8 cellular contexts compared by ENCODE assay signal in the genomic region with DNA sequence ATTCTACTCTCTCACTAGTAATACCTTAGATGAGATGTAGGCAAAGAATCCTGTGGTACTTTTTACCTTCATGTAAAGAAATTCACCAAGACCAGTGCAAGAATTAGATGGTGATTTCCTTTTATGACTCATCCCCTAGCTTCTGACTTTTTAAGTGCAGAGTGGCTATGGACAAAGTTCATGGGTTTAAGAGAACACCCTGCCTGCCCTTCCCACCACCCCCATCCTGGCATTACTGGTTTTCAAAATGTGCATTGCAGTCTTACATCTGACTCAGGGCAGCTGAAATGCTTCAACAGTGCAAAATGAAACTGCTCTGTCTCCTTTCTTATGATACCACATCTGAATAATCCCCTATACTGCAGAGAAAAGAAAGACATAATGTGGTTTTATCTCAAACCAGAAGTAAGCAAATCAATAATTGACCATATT. TPM values are rescaled to one million over a fixed set of nuclear protein-coding genes. Genes with fewer than 3 reads are reported as not detected.
DNase-seq lines count a peak whose midpoint lies in the region; ATAC-seq and TF ChIP-seq lines count a peak whose summit lies in the region.

No MANE protein-coding gene starts in this region.

- H3K9me2 ChIP-seq in PC-9 (ENCODE audit: insufficient read depth) (no peaks in the 10 kb centered on the region), hepatocyte (replicated peaks; ENCODE audit: insufficient read depth) (no peaks in the 10 kb centered on the region)

- BruUV-seq in PC-9 (replicated peaks; lab: Mats Ljungman, UMichigan) = no TSS peak

- H3K79me2 ChIP-seq in PC-9 (ENCODE audit: low read depth) = no peaks in the 10 kb centered on the region
- no peaks in the 10 kb centered on the region for H3K79me2 ChIP-seq in hepatocyte

- intact Hi-C loops in PC-9 (cut with micrococcal nuclease; ENCODE audit: unreplicated experiment) = loop anchor here (1.0 to 10.0 kb wide), 3 partner anchors 325 to 907 kb away; partner anchors contain the start of genes NIF3L1 and PPIL3
- intact Hi-C loops in Right ventricle myocardium inferior (cut with DNase I) = no loop called here

- H3K9me3 ChIP-seq in PC-9 (ENCODE audit: insufficient read depth, low read depth) (no peaks in the 10 kb centered on the region), hepatocyte (ENCODE audit: low read depth) (no peaks in the 10 kb centered on the region)

- H3K4me1 ChIP-seq in PC-9 (replicated peaks; ENCODE audit: insufficient read depth) (peaks cover 50% of the 10 kb centered on the region), hepatocyte (ENCODE audit: insufficient read depth) (peaks cover 20% of the 10 kb centered on the region)

- CTCF ChIA-PET in PC-9 (lab: Charles Lee) = interaction anchor here (1.1 kb wide), 1 partner anchor 506 kb away, joined by 5 read pairs; no protein-coding TSS in a partner anchor

- POLR2A ChIA-PET in PC-9 (lab: Charles Lee; ENCODE audit: unreplicated experiment) = interaction anchor here (0.7 kb wide), 1 partner anchor 712 kb away, joined by 8 read pairs; no protein-coding TSS in a partner anchor

- H3K27ac ChIP-seq in PC-9 (peak overlapping the region; percentile 91), hepatocyte (peak overlapping the region; percentile 62)

- H3K36me3 ChIP-seq in PC-9 (ENCODE audit: low read depth) = no peaks in the 10 kb centered on the region
- no peaks in the 10 kb centered on the region for H3K36me3 ChIP-seq in hepatocyte (replicated peaks; ENCODE audit: insufficient read depth, low read depth)

- H3K27me3 ChIP-seq in PC-9 (ENCODE audit: insufficient read depth, low read depth) (no peaks in the 10 kb centered on the region), hepatocyte (no peaks in the 10 kb centered on the region)

- H2AFZ ChIP-seq in PC-9 (no peak overlapping the region), hepatocyte (no peak overlapping the region)

- H3K4me3 ChIP-seq in PC-9 (peak overlapping the region; percentile 44; the same call in 1 of the 2 replicates), hepatocyte (no peak overlapping the region)

- H4K20me1 ChIP-seq in PC-9 (ENCODE audit: insufficient read depth) (no peaks in the 10 kb centered on the region), hepatocyte (ENCODE audit: insufficient read depth, poor library complexity, severe bottlenecking) (no peaks in the 10 kb centered on the region)

- ATAC-seq in GM18868 (IDR thresholded peaks at IDR 0.05; ENCODE audit: unreplicated experiment) = peak; percentile 64
- peak; percentile 75 for ATAC-seq in HG02588 (IDR thresholded peaks at IDR 0.05; ENCODE audit: unreplicated experiment)
- ATAC-seq in Right ventricle myocardium inferior = no peak

- TF ChIP-seq CTCF in PC-9 (conservative IDR thresholded peaks at IDR 0.05) (no peak), hepatocyte (IDR thresholded peaks at IDR 0.05; ENCODE audit: poor library complexity) (no peak)

- DNase-seq in PC-9 (peak; percentile 76 to 96), hepatocyte (ENCODE audit: low spot score) (peak; percentile 69), Right ventricle myocardium inferior (ENCODE audit: missing footprints) (no peak), iPS-NIHi11 (ENCODE audit: low spot score) (no peak), iPS-NIHi7 (ENCODE audit: extremely low spot score) (no peak)
- DNase-seq in central memory CD4-positive, alpha-beta T cell = no peak

- H3F3A ChIP-seq in PC-9 (ENCODE audit: insufficient read depth, low read depth) = peaks cover 17% of the 10 kb centered on the region

- peak overlapping the region; percentile 83 for H3K4me2 ChIP-seq in PC-9
- H3K4me2 ChIP-seq in hepatocyte = peak overlapping the region; percentile 62

RNA-seq across cellular contexts. Expression of gene MAIP1, which starts 22.6 kb away (rescaled TPM):
- total RNA-seq in PC-9 (2021) (17.2 and 23.5 TPM in 2 replicates), hepatocyte (33.0 and 35.7 TPM in 2 replicates), Right ventricle myocardium inferior (24.9 TPM)
- 21.7 and 26.3 TPM in 2 replicates for polyA plus RNA-seq in hepatocyte

RNA-seq across cellular contexts. Expression of gene TYW5, which starts 22.7 kb away (rescaled TPM):
- total RNA-seq in PC-9 (2021) (6.4 and 7.2 TPM in 2 replicates), hepatocyte (10.1 and 14.6 TPM in 2 replicates), Right ventricle myocardium inferior (2.7 TPM)
- polyA plus RNA-seq in hepatocyte = 5.0 and 5.3 TPM in 2 replicates

Comparison
In these comparisons a context has a peak if more than half of its experiments do, and no peak if none do; other contexts are left out.
1. DNase-seq: peak in PC-9 (2 of 2) and hepatocyte (single experiment); none in Right ventricle myocardium inferior (single experiment), iPS-NIHi11 (single experiment), central memory CD4-positive, alpha-beta T cell (single experiment) and iPS-NIHi7 (single experiment).